15 cellular contexts compared by ENCODE assay signal in the genomic region with DNA sequence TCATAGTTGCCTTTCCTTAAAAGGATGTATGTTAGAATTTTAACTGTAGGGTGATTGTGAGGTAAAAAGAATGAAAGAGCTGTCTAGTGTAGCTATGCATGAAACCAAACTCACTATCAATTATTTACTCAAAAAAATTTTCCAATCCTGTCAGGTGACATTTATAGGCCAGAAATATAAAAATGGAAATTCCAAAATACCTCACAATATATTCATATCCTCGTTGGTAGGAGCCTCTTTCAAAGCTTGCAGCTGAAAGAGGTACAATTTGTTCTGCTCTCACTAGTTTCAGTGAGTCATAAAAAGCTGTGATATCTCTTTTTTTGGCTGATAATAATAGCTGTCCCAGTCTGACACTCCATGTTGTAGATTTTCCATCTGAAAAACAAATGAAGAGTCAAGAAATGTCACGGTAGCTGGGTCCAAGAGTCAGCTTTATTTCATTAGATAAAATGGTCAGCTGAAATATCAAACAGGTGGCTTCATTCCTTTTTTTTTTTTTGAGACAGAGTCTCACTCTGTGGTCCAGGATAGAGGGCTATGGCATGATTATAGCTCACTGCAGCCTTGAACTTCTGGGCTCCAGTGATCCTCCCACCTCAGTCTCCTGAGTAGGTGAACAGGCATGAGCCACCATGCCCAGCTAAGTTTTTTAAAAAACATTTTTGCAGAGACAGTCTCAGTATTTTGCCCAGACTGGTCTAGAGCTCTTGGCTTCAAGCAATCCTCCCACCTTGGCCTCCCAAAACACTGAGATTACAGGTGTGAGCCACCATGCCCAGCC. TPM values are rescaled to one million over a fixed set of nuclear protein-coding genes. Genes with fewer than 3 reads are reported as not detected.
A peak's percentile ranks its signal among the peaks of the same experiment; 100 is the strongest.
DNase-seq lines count a peak whose midpoint lies in the region; ATAC-seq, FAIRE-seq and TF ChIP-seq lines count a peak whose summit lies in the region.
"Had no signal": no experiment of that assay in that cellular context is flagged by ENCODE, and none has a peak within 500 bp of the region (broad histone marks: within the 10 kb centered on the region; RNA-seq: fewer than 3 reads in every experiment).

No MANE protein-coding gene starts in this region.

- TF ChIP-seq CTCF in WTC11 (IDR thresholded peaks at IDR 0.05) = no peak

- H3K36me3 Mint-ChIP-seq in WTC11 = peaks cover 18% of the 10 kb centered on the region

- H3K27me3 Mint-ChIP-seq in WTC11 (ENCODE audit: low read depth) = no peaks in the 10 kb centered on the region
- H3K27me3 Mint-ChIP-seq: effector memory CD8-positive, alpha-beta T cell; naive thymus-derived CD4-positive, alpha-beta T cell had no signal

- no peak for TF ChIP-seq POLR2A in H54 (IDR thresholded peaks at IDR 0.05; ENCODE audit: low read depth, low read length)

- H3K4me3 Mint-ChIP-seq in WTC11 = no peak overlapping the region
- H3K4me3 Mint-ChIP-seq: effector memory CD8-positive, alpha-beta T cell; naive thymus-derived CD4-positive, alpha-beta T cell had no signal

- H3K9me3 Mint-ChIP-seq in WTC11 = peaks cover 8% of the 10 kb centered on the region; the same call in 1 of the 2 replicates
- H3K9me3 Mint-ChIP-seq: effector memory CD8-positive, alpha-beta T cell had no signal

- no peak overlapping the region for H3K27ac Mint-ChIP-seq in WTC11
- H3K27ac Mint-ChIP-seq: effector memory CD8-positive, alpha-beta T cell; naive thymus-derived CD4-positive, alpha-beta T cell had no signal

- CTCF ChIA-PET in WTC11 (lab: Charles Lee) = interaction anchor here (1.2 kb wide), 1 partner anchor 330 kb away, joined by 3 read pairs; no protein-coding TSS in a partner anchor

- no peaks in the 10 kb centered on the region for H3K4me1 Mint-ChIP-seq in WTC11

- POLR2A ChIA-PET in WTC11 (lab: Charles Lee) = no interaction called here

- ATAC-seq in GM18508 (IDR thresholded peaks at IDR 0.05; ENCODE audit: insufficient read depth, unreplicated experiment) = peak; percentile 79
- ATAC-seq in GM21619 (IDR thresholded peaks at IDR 0.05; ENCODE audit: unreplicated experiment) = peak; percentile 75
- no peak for ATAC-seq in GM21367 (IDR thresholded peaks at IDR 0.05; ENCODE audit: unreplicated experiment)
- ATAC-seq in WTC11 = no peak
- ATAC-seq: effector memory CD8-positive, alpha-beta T cell; naive thymus-derived CD4-positive, alpha-beta T cell had no signal

- no peak for FAIRE-seq in H54 (lab: Jason Lieb, UNC)
- FAIRE-seq: TTC549 had no signal

- DNase-seq in LHCN-M2 (ENCODE audit: low read depth) (peak; percentile 75), inferior parietal cortex (ENCODE audit: extremely low spot score) (peak; percentile 57), WTC11 (ENCODE audit: low spot score) (no peak), iPS-NIHi7 (ENCODE audit: extremely low spot score) (no peak), H54 (ENCODE audit: insufficient read length, low spot score) (no peak)
- DNase-seq: activated effector memory CD4-positive, alpha-beta T cell treated with anti-CD3 and anti-CD28 coated beads, Interleukin-2, amount 50 U/mL, for 16 hours; Caco-2; effector memory CD8-positive, alpha-beta T cell; naive thymus-derived CD4-positive, alpha-beta T cell; NCI-H187 treated with DMSO at 0.1 percent for 48 hours; Peyer's patch had no signal

TF ChIP-seq in WTC11, 78 proteins besides CTCF, POLR2A, EP300 and RAD21:
- TF ChIP-seq HMGA2 (CRISPR knock-in tag; IDR thresholded peaks at IDR 0.05) = no peak
- TF ChIP-seq KAT7 (CRISPR knock-in tag; IDR thresholded peaks at IDR 0.05; ENCODE audit: borderline replicate concordance) = no peak
- TF ChIP-seq ZNF219 (CRISPR knock-in tag; IDR thresholded peaks at IDR 0.05; ENCODE audit: borderline replicate concordance) = no peak
- TF ChIP-seq RORB (CRISPR knock-in tag; IDR thresholded peaks at IDR 0.05) = no peak
- TF ChIP-seq SP1 (CRISPR knock-in tag; conservative IDR thresholded peaks at IDR 0.05) = no peak
- TF ChIP-seq ZNF423 (CRISPR knock-in tag; IDR thresholded peaks at IDR 0.05) = no peak
- TF ChIP-seq, protein P1, sequence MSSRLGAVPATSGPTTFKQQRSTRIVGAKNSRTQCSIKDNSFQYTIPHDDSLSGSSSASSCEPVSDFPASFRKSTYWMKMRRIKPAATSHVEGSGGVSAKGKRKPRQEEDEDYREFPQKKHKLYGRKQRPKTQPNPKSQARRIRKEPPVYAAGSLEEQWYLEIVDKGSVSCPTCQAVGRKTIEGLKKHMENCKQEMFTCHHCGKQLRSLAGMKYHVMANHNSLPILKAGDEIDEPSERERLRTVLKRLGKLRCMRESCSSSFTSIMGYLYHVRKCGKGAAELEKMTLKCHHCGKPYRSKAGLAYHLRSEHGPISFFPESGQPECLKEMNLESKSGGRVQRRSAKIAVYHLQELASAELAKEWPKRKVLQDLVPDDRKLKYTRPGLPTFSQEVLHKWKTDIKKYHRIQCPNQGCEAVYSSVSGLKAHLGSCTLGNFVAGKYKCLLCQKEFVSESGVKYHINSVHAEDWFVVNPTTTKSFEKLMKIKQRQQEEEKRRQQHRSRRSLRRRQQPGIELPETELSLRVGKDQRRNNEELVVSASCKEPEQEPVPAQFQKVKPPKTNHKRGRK (CRISPR knock-in tag; IDR thresholded peaks at IDR 0.05; ENCODE audit: borderline replicate concordance) = no peak
- TF ChIP-seq, protein P2, sequence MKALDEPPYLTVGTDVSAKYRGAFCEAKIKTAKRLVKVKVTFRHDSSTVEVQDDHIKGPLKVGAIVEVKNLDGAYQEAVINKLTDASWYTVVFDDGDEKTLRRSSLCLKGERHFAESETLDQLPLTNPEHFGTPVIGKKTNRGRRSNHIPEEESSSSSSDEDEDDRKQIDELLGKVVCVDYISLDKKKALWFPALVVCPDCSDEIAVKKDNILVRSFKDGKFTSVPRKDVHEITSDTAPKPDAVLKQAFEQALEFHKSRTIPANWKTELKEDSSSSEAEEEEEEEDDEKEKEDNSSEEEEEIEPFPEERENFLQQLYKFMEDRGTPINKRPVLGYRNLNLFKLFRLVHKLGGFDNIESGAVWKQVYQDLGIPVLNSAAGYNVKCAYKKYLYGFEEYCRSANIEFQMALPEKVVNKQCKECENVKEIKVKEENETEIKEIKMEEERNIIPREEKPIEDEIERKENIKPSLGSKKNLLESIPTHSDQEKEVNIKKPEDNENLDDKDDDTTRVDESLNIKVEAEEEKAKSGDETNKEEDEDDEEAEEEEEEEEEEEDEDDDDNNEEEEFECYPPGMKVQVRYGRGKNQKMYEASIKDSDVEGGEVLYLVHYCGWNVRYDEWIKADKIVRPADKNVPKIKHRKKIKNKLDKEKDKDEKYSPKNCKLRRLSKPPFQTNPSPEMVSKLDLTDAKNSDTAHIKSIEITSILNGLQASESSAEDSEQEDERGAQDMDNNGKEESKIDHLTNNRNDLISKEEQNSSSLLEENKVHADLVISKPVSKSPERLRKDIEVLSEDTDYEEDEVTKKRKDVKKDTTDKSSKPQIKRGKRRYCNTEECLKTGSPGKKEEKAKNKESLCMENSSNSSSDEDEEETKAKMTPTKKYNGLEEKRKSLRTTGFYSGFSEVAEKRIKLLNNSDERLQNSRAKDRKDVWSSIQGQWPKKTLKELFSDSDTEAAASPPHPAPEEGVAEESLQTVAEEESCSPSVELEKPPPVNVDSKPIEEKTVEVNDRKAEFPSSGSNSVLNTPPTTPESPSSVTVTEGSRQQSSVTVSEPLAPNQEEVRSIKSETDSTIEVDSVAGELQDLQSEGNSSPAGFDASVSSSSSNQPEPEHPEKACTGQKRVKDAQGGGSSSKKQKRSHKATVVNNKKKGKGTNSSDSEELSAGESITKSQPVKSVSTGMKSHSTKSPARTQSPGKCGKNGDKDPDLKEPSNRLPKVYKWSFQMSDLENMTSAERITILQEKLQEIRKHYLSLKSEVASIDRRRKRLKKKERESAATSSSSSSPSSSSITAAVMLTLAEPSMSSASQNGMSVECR (CRISPR knock-in tag; IDR thresholded peaks at IDR 0.05; ENCODE audit: borderline replicate concordance) = no peak
TF ChIP-seq in WTC11: peak in this region for 0.

RNA-seq across cellular contexts. Expression of a gene that starts 50.8 kb away (rescaled TPM):
- total RNA-seq in LHCN-M2 (2014; rRNA removed) = 18.6 and 27.8 TPM in 2 replicates
- polyA plus RNA-seq in LHCN-M2 (2012) = 3.7 TPM
- total RNA-seq in WTC11 (2021) = 14.1 to 19.2 TPM (median 17.7 TPM) in 3 replicates

Comparison
In these comparisons a context has a peak if more than half of its experiments do, and no peak if none do; other contexts are left out.
1. ATAC-seq: peak in GM18508 (single experiment) and GM21619 (single experiment); none in GM21367 (single experiment) and WTC11 (single experiment).
2. DNase-seq: peak in LHCN-M2 (single experiment) and inferior parietal cortex (single experiment); none in WTC11 (single experiment), iPS-NIHi7 (single experiment) and H54 (single experiment).